Comparison of ENCODE assay signal across 8 cellular contexts in genomic region chr2:135742307-135742838, GRCh38. TPM values are rescaled to one million over a fixed set of nuclear protein-coding genes. Genes with fewer than 3 reads are reported as not detected.
A peak's percentile ranks its signal among the peaks of the same experiment; 100 is the strongest.
DNase-seq lines count a peak whose midpoint lies in the region; ATAC-seq and TF ChIP-seq lines count a peak whose summit lies in the region.

No MANE protein-coding gene starts in this region.

- peaks cover 0 to 3% (median 0%) of the 10 kb centered on the region in 7 donors for H3K9me3 Mint-ChIP-seq in CD14-positive monocyte

- DNase-seq in CD14-positive monocyte (ENCODE audit: low spot score) (no peak), NCI-H69 (lab: John Stamatoyannopoulos, UW) (peak; percentile 69), activated T-cell treated with anti-CD3 and anti-CD28 coated beads for 24 hours (ENCODE audit: low read depth) (peak; percentile 16), fibroblast of the aortic adventitia (ENCODE audit: low read depth) (peak; percentile 65), vagina (ENCODE audit: extremely low spot score in 2 of 2) (no peak)

- H3K4me1 ChIP-seq in vagina, result peaks cover 36% of the 10 kb centered on the region

- H3K36me3 ChIP-seq in neural cell (ENCODE audit: insufficient read depth, low read length) (peaks cover 3% of the 10 kb centered on the region), vagina (peaks cover 0 to 1% of the 10 kb centered on the region in 2 donors)

- H3K4me3 ChIP-seq in fibroblast of the aortic adventitia (ENCODE audit: low read depth, low read length), result peak overlapping the region; percentile 84
- peak overlapping the region; percentile 89 for H3K4me3 ChIP-seq in neural cell (ENCODE audit: low read length)
- H3K4me3 ChIP-seq in vagina, result peak overlapping the region; percentile 71 to 99

- H3K27me3 ChIP-seq in neural cell (ENCODE audit: insufficient read depth, low read depth, low read length), result no peaks in the 10 kb centered on the region
- H3K27me3 ChIP-seq in vagina, result no peaks in the 10 kb centered on the region

- peak overlapping the region; percentile 94 to 96 for H3K4me3 Mint-ChIP-seq in CD14-positive monocyte

- H2AFZ ChIP-seq in neural cell (ENCODE audit: low read depth, low read length), result peak overlapping the region; percentile 77

- TF ChIP-seq RAD21 in neural cell (conservative IDR thresholded peaks at IDR 0.05), result no peak

- H3K36me3 Mint-ChIP-seq in CD14-positive monocyte, result peaks cover 7 to 8% of the 10 kb centered on the region in 2 donors

- intact Hi-C loops in CD14-positive monocyte (cut with micrococcal nuclease) (loop anchor here in 1 of 2 donors (5.0 to 10.0 kb wide), 4 partner anchors 142 to 688 kb away; partner anchors contain the start of genes CXCR4, R3HDM1, RAB3GAP1 and ZRANB3), vagina (cut with DNase I) (loop anchor here (10.0 kb wide), 1 partner anchor 242 kb away; the partner anchor contains the start of gene DARS1)

- no peak for TF ChIP-seq EP300 in neural cell (conservative IDR thresholded peaks at IDR 0.05; ENCODE audit: poor library complexity, severe bottlenecking)

- H3K27me3 Mint-ChIP-seq in CD14-positive monocyte (ENCODE audit: low read depth in 3 of 3), result peaks cover 0 to 1% (median 0%) of the 10 kb centered on the region in 3 donors

- H3K9me2 ChIP-seq in neural cell (ENCODE audit: insufficient read depth, low read length), result no peaks in the 10 kb centered on the region

- no peaks in the 10 kb centered on the region for H4K20me1 ChIP-seq in neural cell (ENCODE audit: insufficient read depth)

- TF ChIP-seq POLR2A in vagina (IDR thresholded peaks at IDR 0.05), result no peak

- TF ChIP-seq CTCF in CD14-positive monocyte (IDR thresholded peaks at IDR 0.05) (no peak), fibroblast of the aortic adventitia (IDR thresholded peaks at IDR 0.05; ENCODE audit: insufficient read depth, low read length) (no peak), neural cell (IDR thresholded peaks at IDR 0.05; ENCODE audit: poor library complexity, severe bottlenecking) (no peak), vagina (IDR thresholded peaks at IDR 0.05) (no peak)

- H3K4me2 ChIP-seq in neural cell (ENCODE audit: low read length), result peak overlapping the region; percentile 84

- peak; percentile 21 for ATAC-seq in GM18873 (IDR thresholded peaks at IDR 0.05; ENCODE audit: low FRiP score, unreplicated experiment)
- peak; percentile 4 for ATAC-seq in HG03103 (IDR thresholded peaks at IDR 0.05; ENCODE audit: low read depth, unreplicated experiment)

- peaks cover 4% of the 10 kb centered on the region for H3F3A ChIP-seq in neural cell (ENCODE audit: insufficient read depth, low read length, poor library complexity, severe bottlenecking)

- peak overlapping the region; percentile 96 to 99 (median 99) for H3K27ac Mint-ChIP-seq in CD14-positive monocyte

- H3K9ac ChIP-seq in neural cell (ENCODE audit: low read length), result peak overlapping the region; percentile 99

- peaks cover 27% of the 10 kb centered on the region for H3K4me1 Mint-ChIP-seq in CD14-positive monocyte

- H3K9me3 ChIP-seq in neural cell (ENCODE audit: low read length) (no peaks in the 10 kb centered on the region), vagina (no peaks in the 10 kb centered on the region)

- peaks cover 51% of the 10 kb centered on the region for H3K79me2 ChIP-seq in neural cell (replicated peaks; ENCODE audit: insufficient read depth, low read length)

- H3K27ac ChIP-seq in neural cell (ENCODE audit: low read length) (peak overlapping the region; percentile 98), vagina (peak overlapping the region; percentile 100)

TF ChIP-seq in neural cell, 6 proteins besides CTCF, POLR2A, EP300 and RAD21:
- TF ChIP-seq POLR2AphosphoS5 (IDR thresholded peaks at IDR 0.05) (peak; percentile 79), MXI1 (conservative IDR thresholded peaks at IDR 0.05; ENCODE audit: poor library complexity, severe bottlenecking) (no peak), TAF1 (IDR thresholded peaks at IDR 0.05; ENCODE audit: low read depth) (no peak)

RNA-seq across cellular contexts. Expression of gene UBXN4, which starts 0.7 kb away (rescaled TPM):
- polyA plus RNA-seq in CD14-positive monocyte (100 to 1,000 TPM in 1 of 2 donors, 10 to 100 TPM in 1; 74.2 to 107 TPM), neural cell (142 and 158 TPM in 2 replicates)
- total RNA-seq in fibroblast of the aortic adventitia (ENCODE audit: low replicate concordance) (55.1 and 81.8 TPM in 2 replicates), vagina (51.6 TPM)
- 106 and 116 TPM in 2 replicates for polyA minus RNA-seq in neural cell

Comparison
In these comparisons a context has a peak if more than half of its experiments do, and no peak if none do; other contexts are left out.
1. DNase-seq: peak in NCI-H69 (single experiment), activated T-cell treated with anti-CD3 and anti-CD28 coated beads for 24 hours (single experiment) and fibroblast of the aortic adventitia (single experiment); none in CD14-positive monocyte (single experiment) and vagina (0 of 2).
2. Peak in every context shown above with its lines, with median percentiles within 50 percentile points of each other: H3K4me3 ChIP-seq.